Comparison of ENCODE assay signal across 8 cellular contexts in genomic region chr5:43603535-43604363, GRCh38.
DNase-seq lines count a peak whose midpoint lies in the region; ATAC-seq and TF ChIP-seq lines count a peak whose summit lies in the region.

No MANE protein-coding gene starts in this region.

- peak overlapping the region; percentile 96 for H3K27ac ChIP-seq in muscle layer of colon (ENCODE audit: low read depth, low read length)

- H3K4me3 ChIP-seq in NT2/D1 (ENCODE audit: insufficient read length, low read depth) (peak overlapping the region; percentile 62), muscle layer of colon (ENCODE audit: low read depth in 1 of 2, low read length in 2 of 2) (peak overlapping the region; percentile 70 to 96)

- peaks cover 15% of the 10 kb centered on the region for H3K9me3 ChIP-seq in NT2/D1 (ENCODE audit: insufficient read depth, low read length)
- no peaks in the 10 kb centered on the region for H3K9me3 ChIP-seq in muscle layer of colon (ENCODE audit: low read length)

- H3K4me1 ChIP-seq in NT2/D1 (ENCODE audit: insufficient read depth, insufficient read length) (no peaks in the 10 kb centered on the region), muscle layer of colon (ENCODE audit: insufficient read depth, low read length) (peaks cover 12% of the 10 kb centered on the region)

- DNase-seq in CD1c-positive myeloid dendritic cell (ENCODE audit: extremely low spot score), result peak; percentile 86
- DNase-seq in NT2/D1 (ENCODE audit: low read depth, low spot score), result no peak
- DNase-seq in activated T-cell treated with anti-CD3 and anti-CD28 coated beads for 24 hours (ENCODE audit: low read depth), result peak; percentile 52
- DNase-seq in erythroblast (lab: John Stamatoyannopoulos, UW), result peak; percentile 82 to 86
- DNase-seq in stimulated activated CD8-positive, alpha-beta memory T cell treated with anti-CD3 and anti-CD28 coated beads, Interleukin-7, amount 100 ng/mL, for 4 hours (ENCODE audit: low read depth in 2 of 2), result peak; percentile 31 to 53

- no peaks in the 10 kb centered on the region for H3K27me3 ChIP-seq in NT2/D1 (ENCODE audit: insufficient read depth, insufficient read length)
- H3K27me3 ChIP-seq in muscle layer of colon (ENCODE audit: control insufficient read depth in 1 of 2, insufficient read depth in 2 of 2, low read length in 2 of 2), result no peaks in the 10 kb centered on the region

- H3K36me3 ChIP-seq in NT2/D1 (ENCODE audit: insufficient read depth, insufficient read length, low read length) (no peaks in the 10 kb centered on the region), muscle layer of colon (ENCODE audit: insufficient read depth, low read length) (peaks cover under 1% of the 10 kb centered on the region)

- peak; percentile 99 for TF ChIP-seq POLR2A in erythroblast (IDR thresholded peaks at IDR 0.05; ENCODE audit: low read length)

- ATAC-seq in GM19397 (IDR thresholded peaks at IDR 0.05; ENCODE audit: unreplicated experiment) (peak; percentile 45), HG03565 (IDR thresholded peaks at IDR 0.05; ENCODE audit: unreplicated experiment) (peak; percentile 33)

- H3K9ac ChIP-seq in NT2/D1 (ENCODE audit: insufficient read length, low read depth) (peak overlapping the region; percentile 74), muscle layer of colon (ENCODE audit: low read length) (peak overlapping the region; percentile 95)
